Comparison of ENCODE assay signal across 15 cellular contexts in genomic region chr6:21905531-21905930, GRCh38.
DNase-seq lines count a peak whose midpoint lies in the region; ATAC-seq and TF ChIP-seq lines count a peak whose summit lies in the region.
"Had no signal": no experiment of that assay in that cellular context is flagged by ENCODE, and none has a peak within 500 bp of the region (broad histone marks: within the 10 kb centered on the region; RNA-seq: fewer than 3 reads in every experiment).

No MANE protein-coding gene starts in this region.

- H3K4me3 ChIP-seq in DND-41 (ENCODE audit: low read depth in 1 of 2, low read length in 2 of 2), result no peak overlapping the region
- H3K4me3 ChIP-seq: A549, GM12878 had no signal

- H3K36me3 Mint-ChIP-seq in WTC11 (peaks cover 10% of the 10 kb centered on the region), nephron (ENCODE audit: low read depth) (peaks cover 22% of the 10 kb centered on the region)
- H3K36me3 Mint-ChIP-seq in activated naive CD4-positive, alpha-beta T cell treated with anti-CD3 and anti-CD28 coated beads for 36 hours (ENCODE audit: low read depth), result no peaks in the 10 kb centered on the region
- H3K36me3 Mint-ChIP-seq: CD14-positive monocyte; CD8-positive, alpha-beta T cell had no signal

- H3K4me3 Mint-ChIP-seq in WTC11, result no peak overlapping the region
- no peak overlapping the region for H3K4me3 Mint-ChIP-seq in nephron
- H3K4me3 Mint-ChIP-seq in activated naive CD4-positive, alpha-beta T cell treated with anti-CD3 and anti-CD28 coated beads for 36 hours, result no peak overlapping the region
- H3K4me3 Mint-ChIP-seq: CD14-positive monocyte; CD8-positive, alpha-beta T cell had no signal

- DNase-seq in DND-41, result no peak
- DNase-seq in NCI-H510A (lab: John Stamatoyannopoulos, UW), result peak; percentile 13
- no peak for DNase-seq in WTC11 (ENCODE audit: low spot score)
- no peak for DNase-seq in GM20000 (ENCODE audit: low spot score)
- no peak for DNase-seq in activated naive CD4-positive, alpha-beta T cell treated with anti-CD3 and anti-CD28 coated beads for 36 hours
- no peak for DNase-seq in ACHN
- DNase-seq: CD8-positive, alpha-beta T cell; COR-L47; HCEC 1CT had no signal

- no peaks in the 10 kb centered on the region for H3K27me3 ChIP-seq in DND-41 (ENCODE audit: insufficient read depth, low read length, poor library complexity)

- CTCF ChIA-PET in WTC11 (lab: Charles Lee), result no interaction called here
- CTCF ChIA-PET in activated naive CD4-positive, alpha-beta T cell treated with anti-CD3 and anti-CD28 coated beads for 36 hours (lab: Charles Lee), result interaction anchor here (0.7 kb wide), 1 partner anchor 1200 kb away, joined by 3 read pairs; no protein-coding TSS in a partner anchor

- TF ChIP-seq CTCF in DND-41 (IDR thresholded peaks at IDR 0.05; ENCODE audit: borderline replicate concordance, extremely low read depth, low read length, poor library complexity, severe bottlenecking), result no peak
- no peak for TF ChIP-seq CTCF in WTC11 (IDR thresholded peaks at IDR 0.05)
- TF ChIP-seq CTCF in nephron (IDR thresholded peaks at IDR 0.05; ENCODE audit: unreplicated experiment in 3 of 3), result no peak
- no peak for TF ChIP-seq CTCF in GM20000 (IDR thresholded peaks at IDR 0.05; ENCODE audit: extremely low read depth, missing control alignments)

- peaks cover 7% of the 10 kb centered on the region for H3K79me2 ChIP-seq in DND-41 (ENCODE audit: insufficient read depth, low read length)

- H4K20me1 ChIP-seq in DND-41 (ENCODE audit: insufficient read depth, low read length), result no peaks in the 10 kb centered on the region

- no peak overlapping the region for H3K4me2 ChIP-seq in DND-41 (ENCODE audit: insufficient read depth, low read length)
- H3K4me2 ChIP-seq: A549 had no signal

- in situ Hi-C loops in ACHN (cut with HindIII; ENCODE audit: low pct_ligation_motif_present, low pct_unique_long_range_greater_than_20kb, low sequenced_read_pairs), result no loop called here

- H3K9ac ChIP-seq in DND-41 (ENCODE audit: low read depth, low read length), result no peak overlapping the region

- POLR2A ChIA-PET in WTC11 (lab: Charles Lee), result no interaction called here

- no peaks in the 10 kb centered on the region for H3K27me3 Mint-ChIP-seq in WTC11 (ENCODE audit: low read depth)
- H3K27me3 Mint-ChIP-seq in nephron (ENCODE audit: low read depth), result no peaks in the 10 kb centered on the region
- H3K27me3 Mint-ChIP-seq in activated naive CD4-positive, alpha-beta T cell treated with anti-CD3 and anti-CD28 coated beads for 36 hours (ENCODE audit: low read depth), result peaks cover 2% of the 10 kb centered on the region

- intact Hi-C loops in activated naive CD4-positive, alpha-beta T cell treated with anti-CD3 and anti-CD28 coated beads for 36 hours (cut with micrococcal nuclease), result no loop called here

- H3K27ac Mint-ChIP-seq in WTC11 (peak overlapping the region; percentile 6; the same call in 1 of the 2 replicates), nephron (peak overlapping the region; percentile 12 to 49 (median 25))
- no peak overlapping the region for H3K27ac Mint-ChIP-seq in activated naive CD4-positive, alpha-beta T cell treated with anti-CD3 and anti-CD28 coated beads for 36 hours
- H3K27ac Mint-ChIP-seq: CD14-positive monocyte; CD8-positive, alpha-beta T cell had no signal

- no peaks in the 10 kb centered on the region for H3K9me3 ChIP-seq in DND-41 (ENCODE audit: insufficient read depth, low read length, severe bottlenecking)
- H3K9me3 ChIP-seq: A549 had no signal

- peaks cover 37% of the 10 kb centered on the region for H3K4me1 ChIP-seq in DND-41 (ENCODE audit: insufficient read depth, low read length)

- no peak for ATAC-seq in DND-41 (ENCODE audit: insufficient read depth, low read depth)
- ATAC-seq in WTC11, result no peak
- ATAC-seq in GM19397 (IDR thresholded peaks at IDR 0.05; ENCODE audit: unreplicated experiment), result no peak
- ATAC-seq: A549; CD8-positive, alpha-beta T cell; GM12878 had no signal

- H3K4me1 Mint-ChIP-seq in WTC11 (peaks cover 60% of the 10 kb centered on the region), nephron (peaks cover 63% of the 10 kb centered on the region)
- no peaks in the 10 kb centered on the region for H3K4me1 Mint-ChIP-seq in activated naive CD4-positive, alpha-beta T cell treated with anti-CD3 and anti-CD28 coated beads for 36 hours (ENCODE audit: low read depth)

- H2AFZ ChIP-seq in DND-41 (ENCODE audit: low read depth, low read length), result no peak overlapping the region

- H3K36me3 ChIP-seq in DND-41 (ENCODE audit: insufficient read depth, low read length), result no peaks in the 10 kb centered on the region; the same call in 1 of the 2 replicates

- 0 out of 2 replicates have a peak overlapping the region, but pooled peaks have one; percentile 1 for H3K27ac ChIP-seq in DND-41 (ENCODE audit: low read length)
- H3K27ac ChIP-seq: A549, HL-60 had no signal

- H3K9me3 Mint-ChIP-seq in WTC11 (no peaks in the 10 kb centered on the region), nephron (no peaks in the 10 kb centered on the region)
- no peaks in the 10 kb centered on the region for H3K9me3 Mint-ChIP-seq in activated naive CD4-positive, alpha-beta T cell treated with anti-CD3 and anti-CD28 coated beads for 36 hours
- H3K9me3 Mint-ChIP-seq: CD8-positive, alpha-beta T cell had no signal

TF ChIP-seq in WTC11, 78 proteins besides CTCF, POLR2A, EP300 and RAD21:
- TF ChIP-seq ZNF281 (CRISPR knock-in tag; IDR thresholded peaks at IDR 0.05) (no peak), E2F5 (CRISPR knock-in tag; IDR thresholded peaks at IDR 0.05) (no peak)
